In the genomic region with DNA sequence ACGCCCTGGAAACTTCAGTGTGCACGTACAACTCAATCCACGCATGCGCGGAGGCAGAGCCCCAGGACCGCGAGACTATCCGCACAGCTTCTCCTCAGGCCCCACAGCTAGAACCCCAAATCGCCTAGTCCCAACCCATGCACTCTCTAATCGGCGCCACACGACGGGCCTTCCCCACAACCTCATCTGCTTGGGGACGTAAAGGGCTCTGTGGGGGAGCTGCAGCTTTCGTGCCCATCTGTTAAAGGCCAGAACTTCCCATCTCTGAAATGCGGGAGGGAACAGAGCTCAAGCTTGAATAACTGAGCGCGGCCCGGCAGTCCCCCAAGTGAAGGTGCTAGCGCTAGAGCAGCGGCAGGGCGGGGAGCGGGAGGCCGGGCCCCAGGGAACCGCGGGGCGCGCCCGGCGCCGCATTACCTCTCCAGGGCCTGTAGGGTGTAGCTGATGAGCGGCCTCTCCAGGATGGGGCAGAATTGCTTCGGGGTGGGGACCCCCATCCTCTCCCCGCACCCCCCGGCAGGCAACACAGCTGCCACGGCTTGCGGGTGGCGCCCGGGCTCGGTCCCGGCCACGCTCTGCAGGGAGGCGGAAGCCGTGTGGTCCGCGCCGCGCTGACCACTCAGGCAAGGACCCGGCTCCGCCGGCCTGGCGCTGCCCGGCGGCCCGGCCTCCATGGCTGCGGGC, we compare ENCODE assay signal across 8 cellular contexts. TPM values are rescaled to one million over a fixed set of nuclear protein-coding genes. Genes with fewer than 3 reads are reported as not detected.
DNase-seq lines count a peak whose midpoint lies in the region; ATAC-seq and TF ChIP-seq lines count a peak whose summit lies in the region.

No MANE protein-coding gene starts in this region.

- TF ChIP-seq CTCF in heart left ventricle (IDR thresholded peaks at IDR 0.05) (peak in 9 of 12 donors; percentile 11 to 48 (median 34)), transverse colon (IDR thresholded peaks at IDR 0.05) (peak; percentile 35 to 68 (median 43))

- TF ChIP-seq EP300 in transverse colon (IDR thresholded peaks at IDR 0.05; ENCODE audit: low read depth) = no peak

- in situ Hi-C loops in transverse colon (cut with MboI; ENCODE audit: low pct_ligation_motif_present in 1 of 4, low pct_unique_long_range_greater_than_20kb in 1 of 4, low sequenced_read_pairs in 3 of 4) = no loop called here

- peak overlapping the region; percentile 88 for H3K9ac ChIP-seq in adipocyte (ENCODE audit: low read length)

- H3K9me3 ChIP-seq in adipocyte (ENCODE audit: control insufficient read depth, low read length) = no peaks in the 10 kb centered on the region
- H3K9me3 ChIP-seq in heart left ventricle = no peaks in the 10 kb centered on the region
- H3K9me3 ChIP-seq in transverse colon = no peaks in the 10 kb centered on the region

- intact Hi-C loops in heart left ventricle (cut with DNase I) = loop anchor here (5.0 to 10.0 kb wide), 6 partner anchors 288 to 343 kb away; no protein-coding TSS in a partner anchor
- intact Hi-C loops in transverse colon (cut with DNase I; ENCODE audit: low total_unique reads) = no loop called here

- ATAC-seq in HG02571 (IDR thresholded peaks at IDR 0.05; ENCODE audit: unreplicated experiment) (peak; percentile 86), heart left ventricle (peak; percentile 91 to 97 (median 93))

- peak overlapping the region; percentile 94 to 99 (median 98) for H3K27ac ChIP-seq in heart left ventricle
- H3K27ac ChIP-seq in transverse colon = peak overlapping the region; percentile 96 to 98 (median 97)

- H3K27me3 ChIP-seq in adipocyte (replicated peaks; ENCODE audit: control insufficient read depth, insufficient read depth, low read length) = no peaks in the 10 kb centered on the region
- no peaks in the 10 kb centered on the region for H3K27me3 ChIP-seq in heart left ventricle
- no peaks in the 10 kb centered on the region for H3K27me3 ChIP-seq in transverse colon

- H3K4me1 ChIP-seq in adipocyte (ENCODE audit: control insufficient read depth, insufficient read depth, low read length) (peaks cover 17% of the 10 kb centered on the region), heart left ventricle (peaks cover 0 to 21% (median 16%) of the 10 kb centered on the region in 12 donors), transverse colon (peaks cover 13 to 26% (median 17%) of the 10 kb centered on the region in 4 donors)

- 0% methylated on average over 14 to 56 of the region's 56 CpGs for WGBS in heart left ventricle, 4 donors
- 1% methylated on average over 54 of the region's 56 CpGs; no CpG with 5 or more reads in 1 of the 2 donors for WGBS in transverse colon (ENCODE audit: low coverage in 1 of 2), 2 donors

- H3K4me3 ChIP-seq in GM08714 (ENCODE audit: low read length) (peak overlapping the region; percentile 23; the same call in 1 of the 2 replicates), adipocyte (ENCODE audit: low read length) (peak overlapping the region; percentile 80), heart left ventricle (peak overlapping the region; percentile 54 to 82 (median 74)), transverse colon (peak overlapping the region; percentile 59 to 69 (median 63))

- peak; percentile 93 for DNase-seq in NCI-H1105 treated with DMSO at 0.1 percent for 48 hours (lab: John Stamatoyannopoulos, UW)
- DNase-seq in SW 1271 (lab: John Stamatoyannopoulos, UW) = peak; percentile 87 to 90
- peak; percentile 84 for DNase-seq in adipocyte (ENCODE audit: low read depth)
- peak; percentile 88 to 93 (median 89) for DNase-seq in heart left ventricle
- peak; percentile 88 for DNase-seq in pons (ENCODE audit: low spot score)
- DNase-seq in transverse colon = peak; percentile 89

- peak in 1 of 2 donors; percentile 72 for TF ChIP-seq POLR2A in heart left ventricle (IDR thresholded peaks at IDR 0.05)
- peak; percentile 93 for TF ChIP-seq POLR2A in transverse colon (IDR thresholded peaks at IDR 0.05)

- H3K36me3 ChIP-seq in adipocyte (ENCODE audit: control insufficient read depth, insufficient read depth, low read length, severe bottlenecking) (no peaks in the 10 kb centered on the region), heart left ventricle (no peaks in the 10 kb centered on the region), transverse colon (no peaks in the 10 kb centered on the region)

RNA-seq across cellular contexts. Expression of a gene that starts 0.5 kb away (rescaled TPM):
- total RNA-seq in heart left ventricle = 1 to 10 TPM; 1.1 to 8.5 (median 6.0) TPM
- 1 to 10 TPM in 1 of 2 donors, under 1 TPM in 1; 0.98 to 1.4 TPM for polyA plus RNA-seq in heart left ventricle
- total RNA-seq in transverse colon = 1 to 10 TPM in 3 of 4 donors, under 1 TPM in 1; 0.80 to 2.6 (median 1.8) TPM

RNA-seq across cellular contexts. Expression of a gene that starts 44.7 kb away (rescaled TPM):
- under 1 TPM in 6 of 9 donors, not detected in 3; 0.14 to 0.56 (median 0.20) TPM for total RNA-seq in heart left ventricle
- under 1 TPM; 0.07 to 0.19 TPM for polyA plus RNA-seq in heart left ventricle
- 10 to 100 TPM in 1 of 4 donors, 1 to 10 TPM in 3; 1.5 to 23.2 (median 4.0) TPM for total RNA-seq in transverse colon

Comparison
In these comparisons a context has a peak if more than half of its experiments do, and no peak if none do; other contexts are left out.
1. Peak in every context shown above with its lines: DNase-seq, ATAC-seq, H3K4me3 ChIP-seq and H3K27ac ChIP-seq.
2. H3K4me3 ChIP-seq: peak in every context shown above with its lines; median percentile 80 in adipocyte; 74 in heart left ventricle; 63 in transverse colon; 23 in GM08714.